In the genomic region with DNA sequence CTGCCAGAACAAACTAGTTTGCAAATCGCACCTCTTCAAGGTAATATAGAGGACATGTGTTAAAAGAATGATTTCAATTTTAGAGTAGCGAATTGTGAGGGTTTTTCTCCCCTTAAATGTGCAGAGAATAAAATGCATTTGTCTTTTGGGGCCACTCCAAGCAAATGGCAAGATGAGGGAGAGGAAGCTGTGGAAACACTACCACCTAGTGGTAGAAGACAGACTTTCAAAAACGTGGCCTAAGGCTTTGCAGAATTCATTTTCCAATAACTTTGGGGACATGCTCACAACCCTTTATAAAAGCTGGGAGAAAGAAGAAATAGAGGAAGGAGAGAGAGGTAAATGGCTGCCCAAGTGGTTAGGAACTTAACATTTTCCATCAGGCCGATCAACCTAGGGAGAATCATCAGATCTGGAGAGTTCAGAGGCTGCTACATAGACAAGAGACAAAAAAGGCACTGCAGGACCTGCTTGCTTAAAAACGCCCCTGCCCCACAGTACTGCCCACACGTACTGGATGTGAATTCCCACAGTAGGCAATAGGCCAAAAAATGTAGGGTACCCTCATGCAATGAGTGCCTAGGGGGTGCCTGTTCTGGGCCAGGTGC, we compare ENCODE assay signal across 8 cellular contexts. TPM values are rescaled to one million over a fixed set of nuclear protein-coding genes. Genes with fewer than 3 reads are reported as not detected.
DNase-seq lines count a peak whose midpoint lies in the region; ATAC-seq, FAIRE-seq and TF ChIP-seq lines count a peak whose summit lies in the region.

No MANE protein-coding gene starts in this region.

- peaks cover 22% of the 10 kb centered on the region for H3K27me3 Mint-ChIP-seq in activated T-cell treated with anti-CD3 and anti-CD28 coated beads, Interleukin-2, amount 50 U/mL, for 24 hours

- DNase-seq in EL (peak; percentile 54), M059J (ENCODE audit: low read depth) (peak; percentile 71), RPMI8226 (peak; percentile 68), lung (ENCODE audit: low spot score) (no peak)
- peak; percentile 19 for DNase-seq in effector CD4-positive, alpha-beta T cell
- no peak for DNase-seq in activated T-cell treated with anti-CD3 and anti-CD28 coated beads, Interleukin-2, amount 50 U/mL, for 24 hours

- FAIRE-seq in A204.1 (lab: Jason Lieb, UNC), result peak; percentile 95

- H3K27ac Mint-ChIP-seq in activated T-cell treated with anti-CD3 and anti-CD28 coated beads, Interleukin-2, amount 50 U/mL, for 24 hours, result no peak overlapping the region

- peaks cover 2% of the 10 kb centered on the region for H3K27me3 ChIP-seq in lung (ENCODE audit: control insufficient read depth, insufficient read depth)

- H3K4me3 ChIP-seq in lung, result no peak overlapping the region

- no peaks in the 10 kb centered on the region for H3K4me1 ChIP-seq in lung (ENCODE audit: control insufficient read depth in 2 of 2, insufficient read depth in 2 of 2, low read length in 2 of 2)

- H3K9me3 ChIP-seq in lung (ENCODE audit: control insufficient read depth in 2 of 2, insufficient read depth in 1 of 2, low read length in 1 of 2), result peaks cover 0 to 2% of the 10 kb centered on the region in 2 donors

- H3K9me3 Mint-ChIP-seq in activated T-cell treated with anti-CD3 and anti-CD28 coated beads, Interleukin-2, amount 50 U/mL, for 24 hours, result no peaks in the 10 kb centered on the region

- ATAC-seq in lung (ENCODE audit: insufficient read depth, low FRiP score) (peak; percentile 77), HG03039 (IDR thresholded peaks at IDR 0.05; ENCODE audit: unreplicated experiment) (no peak)

- no peaks in the 10 kb centered on the region for H3K36me3 Mint-ChIP-seq in activated T-cell treated with anti-CD3 and anti-CD28 coated beads, Interleukin-2, amount 50 U/mL, for 24 hours (ENCODE audit: low read depth)

- peak; percentile 83 for TF ChIP-seq CTCF in lung (IDR thresholded peaks at IDR 0.05; ENCODE audit: control extremely low read depth, extremely low read depth)

- H3K4me3 Mint-ChIP-seq in activated T-cell treated with anti-CD3 and anti-CD28 coated beads, Interleukin-2, amount 50 U/mL, for 24 hours, result no peak overlapping the region

- WGBS in lung, 2 donors, result 16 to 22% methylated on average over 6 of the region's 6 CpGs

- no peak overlapping the region for H3K27ac ChIP-seq in lung (ENCODE audit: low read depth in 1 of 2, low read length in 1 of 2)

- H3K36me3 ChIP-seq in lung (ENCODE audit: control insufficient read depth in 2 of 2, insufficient read depth in 2 of 2, low read length in 2 of 2), result no peaks in the 10 kb centered on the region

- H3K4me1 Mint-ChIP-seq in activated T-cell treated with anti-CD3 and anti-CD28 coated beads, Interleukin-2, amount 50 U/mL, for 24 hours (ENCODE audit: low read depth), result no peaks in the 10 kb centered on the region

RNA-seq across cellular contexts. Expression of a gene that starts 15.7 kb away (rescaled TPM):
- total RNA-seq in M059J (2014; rRNA removed; shearing (Covaris generic)), result 160 and 181 TPM in 2 replicates
- total RNA-seq in lung, result 10 to 100 TPM; 29.3 to 32.8 TPM
- polyA plus RNA-seq in lung, result 10 to 100 TPM; 12.2 to 30.3 TPM

RNA-seq across cellular contexts. Expression of a gene that starts 38.2 kb away (rescaled TPM):
- 0.02 and 0.25 TPM in 2 replicates for total RNA-seq in M059J (2014; rRNA removed; shearing (Covaris generic))
- 10 to 100 TPM; 35.4 to 63.9 TPM for total RNA-seq in lung
- polyA plus RNA-seq in lung, result 10 to 100 TPM; 15.1 to 25.9 TPM

Comparison
In these comparisons a context has a peak if more than half of its experiments do, and no peak if none do; other contexts are left out.
1. DNase-seq: peak in EL (single experiment), M059J (single experiment), RPMI8226 (single experiment) and effector CD4-positive, alpha-beta T cell (single experiment); none in lung (single experiment) and activated T-cell treated with anti-CD3 and anti-CD28 coated beads, Interleukin-2, amount 50 U/mL, for 24 hours (single experiment).
2. RNA of a gene that starts 38.2 kb away (total RNA-seq): 35.4 to 63.9 TPM in lung; 0.02 to 0.25 TPM in M059J; every median in the first group is over 10 times any median in the second.